Comparison of ENCODE assay signal across 36 cellular contexts in the genomic region with DNA sequence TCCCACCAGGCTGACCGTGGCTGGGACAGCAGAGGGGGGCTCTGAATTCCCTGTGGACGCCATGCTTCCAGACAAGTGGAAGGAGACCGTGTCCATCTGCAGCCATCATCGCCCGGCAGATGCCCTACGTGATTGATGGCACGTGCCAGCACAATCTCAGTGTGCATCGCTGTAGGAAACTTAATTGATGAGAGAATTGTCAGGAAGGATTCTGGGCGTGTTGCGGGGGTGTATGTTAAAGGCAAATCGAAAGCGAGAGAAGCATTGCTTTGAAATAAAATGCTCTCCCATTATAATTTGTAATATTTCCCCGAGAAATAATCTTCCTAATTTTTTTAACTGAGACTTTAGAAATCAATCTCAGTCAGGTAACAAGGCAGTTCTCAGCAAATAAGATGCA.
"Had no signal": no experiment of that assay in that cellular context is flagged by ENCODE, and none has a peak within 500 bp of the region (broad histone marks: within the 10 kb centered on the region; RNA-seq: fewer than 3 reads in every experiment).

No MANE protein-coding gene starts in this region.

- H3K27ac ChIP-seq: adrenal gland, ascending aorta, body of pancreas, brain microvascular endothelial cell, breast epithelium, cardiac muscle cell had no signal

- H3K27me3 Mint-ChIP-seq: activated naive CD4-positive, alpha-beta T cell treated with anti-CD3 and anti-CD28 coated beads, Interleukin-2, amount 10 ng/mL, durations not matched to agents 7 days and 5 days; activated naive CD4-positive, alpha-beta T cell treated with anti-CD3 and anti-CD28 coated beads, Interleukin-2, amount 50 U/mL, for 24 hours; activated naive CD8-positive, alpha-beta T cell treated with anti-CD3 and anti-CD28 coated beads for 36 hours; activated naive CD8-positive, alpha-beta T cell treated with anti-CD3 and anti-CD28 coated beads, Interleukin-2, amount 10 ng/mL, durations not matched to agents 7 days and 5 days; activated naive CD8-positive, alpha-beta T cell treated with anti-CD3 and anti-CD28 coated beads, Interleukin-2, amount 50 U/mL, for 24 hours; activated T-cell treated with anti-CD3 and anti-CD28 coated beads, Interleukin-2, amount 50 U/mL, for 24 hours had no signal

- H3K27me3 ChIP-seq: adrenal gland, ascending aorta, body of pancreas, brain microvascular endothelial cell, breast epithelium, cardiac muscle cell had no signal

- H3K4me3 ChIP-seq: adrenal gland, ascending aorta, body of pancreas, breast epithelium, cardiac muscle cell had no signal

- H3K27ac Mint-ChIP-seq: activated naive CD4-positive, alpha-beta T cell treated with anti-CD3 and anti-CD28 coated beads for 36 hours; activated naive CD4-positive, alpha-beta T cell treated with anti-CD3 and anti-CD28 coated beads, Interleukin-2, amount 10 ng/mL, durations not matched to agents 7 days and 5 days; activated naive CD4-positive, alpha-beta T cell treated with anti-CD3 and anti-CD28 coated beads, Interleukin-2, amount 50 U/mL, for 24 hours; activated naive CD4-positive, alpha-beta T cell treated with anti-CD3 and anti-CD28 coated beads, Interleukin-2, amount 50 U/mL, for 72 hours; activated naive CD8-positive, alpha-beta T cell; activated naive CD8-positive, alpha-beta T cell treated with anti-CD3 and anti-CD28 coated beads for 36 hours; activated naive CD8-positive, alpha-beta T cell treated with anti-CD3 and anti-CD28 coated beads, Interleukin-2, amount 10 ng/mL, durations not matched to agents 7 days and 5 days; activated naive CD8-positive, alpha-beta T cell treated with anti-CD3 and anti-CD28 coated beads, Interleukin-2, amount 50 U/mL, for 24 hours; activated T-cell treated with anti-CD3 and anti-CD28 coated beads, Interleukin-2, amount 50 U/mL, for 24 hours; activated T-cell treated with anti-CD3 and anti-CD28 coated beads, Interleukin-2, amount 50 U/mL, for 72 hours; activated T-helper 1 cell treated with anti-CD3 and anti-CD28 coated beads, Interleukin-12 subunit alpha, Interleukin-12 subunit beta, Interleukin-2, Interleukin-4 antibody, amounts not matched to agents 30 ng/mL and 10 ng/mL and 1 ng/mL, durations not matched to agents 14 hours and 24 hours and 36 hours; activated T-helper 17 cell treated with anti-CD3 and anti-CD28 coated beads, Interleukin-2, amount 50 U/mL, for 72 hours; activated T-helper 2 cell treated with anti-CD3 and anti-CD28 coated beads, Interferon-gamma antibody, Interleukin-2, Interleukin-4, amounts not matched to agents 10 μg/mL and 5 μg/mL and 100 μg/mL, durations not matched to agents 14 hours and 24 hours and 36 hours; brain had no signal

- H3K4me1 Mint-ChIP-seq: activated naive CD4-positive, alpha-beta T cell treated with anti-CD3 and anti-CD28 coated beads, Interleukin-2, amount 10 ng/mL, durations not matched to agents 7 days and 5 days; activated naive CD4-positive, alpha-beta T cell treated with anti-CD3 and anti-CD28 coated beads, Interleukin-2, amount 50 U/mL, for 24 hours; activated naive CD8-positive, alpha-beta T cell treated with anti-CD3 and anti-CD28 coated beads for 36 hours; activated naive CD8-positive, alpha-beta T cell treated with anti-CD3 and anti-CD28 coated beads, Interleukin-2, amount 10 ng/mL, durations not matched to agents 7 days and 5 days; activated naive CD8-positive, alpha-beta T cell treated with anti-CD3 and anti-CD28 coated beads, Interleukin-2, amount 50 U/mL, for 24 hours; activated T-helper 17 cell treated with anti-CD3 and anti-CD28 coated beads, Interleukin-2, amount 50 U/mL, for 72 hours; central memory CD8-positive, alpha-beta T cell had no signal

- H3K9me3 Mint-ChIP-seq: activated naive CD4-positive, alpha-beta T cell treated with anti-CD3 and anti-CD28 coated beads, Interleukin-2, amount 50 U/mL, for 24 hours; activated naive CD8-positive, alpha-beta T cell treated with anti-CD3 and anti-CD28 coated beads for 36 hours; activated naive CD8-positive, alpha-beta T cell treated with anti-CD3 and anti-CD28 coated beads, Interleukin-2, amount 10 ng/mL, durations not matched to agents 7 days and 5 days; activated naive CD8-positive, alpha-beta T cell treated with anti-CD3 and anti-CD28 coated beads, Interleukin-2, amount 50 U/mL, for 24 hours; activated T-cell treated with anti-CD3 and anti-CD28 coated beads, Interleukin-2, amount 50 U/mL, for 4 hours; activated T-helper 1 cell treated with anti-CD3 and anti-CD28 coated beads, Interleukin-12 subunit alpha, Interleukin-12 subunit beta, Interleukin-2, Interleukin-4 antibody, amounts not matched to agents 30 ng/mL and 10 ng/mL and 1 ng/mL, durations not matched to agents 14 hours and 24 hours and 36 hours; activated T-helper 2 cell treated with anti-CD3 and anti-CD28 coated beads, Interferon-gamma antibody, Interleukin-2, Interleukin-4, amounts not matched to agents 10 μg/mL and 5 μg/mL and 100 μg/mL, durations not matched to agents 14 hours and 24 hours and 36 hours had no signal

- H3K4me3 Mint-ChIP-seq: activated naive CD4-positive, alpha-beta T cell treated with anti-CD3 and anti-CD28 coated beads for 36 hours; activated naive CD4-positive, alpha-beta T cell treated with anti-CD3 and anti-CD28 coated beads, Interleukin-2, amount 10 ng/mL, durations not matched to agents 7 days and 5 days; activated naive CD4-positive, alpha-beta T cell treated with anti-CD3 and anti-CD28 coated beads, Interleukin-2, amount 50 U/mL, for 24 hours; activated naive CD8-positive, alpha-beta T cell; activated naive CD8-positive, alpha-beta T cell treated with anti-CD3 and anti-CD28 coated beads for 36 hours; activated naive CD8-positive, alpha-beta T cell treated with anti-CD3 and anti-CD28 coated beads, Interleukin-2, amount 10 ng/mL, durations not matched to agents 7 days and 5 days; activated naive CD8-positive, alpha-beta T cell treated with anti-CD3 and anti-CD28 coated beads, Interleukin-2, amount 50 U/mL, for 24 hours; activated T-cell treated with anti-CD3 and anti-CD28 coated beads, Interleukin-2, amount 50 U/mL, for 24 hours; activated T-cell treated with anti-CD3 and anti-CD28 coated beads, Interleukin-2, amount 50 U/mL, for 4 hours; activated T-cell treated with anti-CD3 and anti-CD28 coated beads, Interleukin-2, amount 50 U/mL, for 72 hours; activated T-helper 1 cell treated with anti-CD3 and anti-CD28 coated beads, Interleukin-12 subunit alpha, Interleukin-12 subunit beta, Interleukin-2, Interleukin-4 antibody, amounts not matched to agents 30 ng/mL and 10 ng/mL and 1 ng/mL, durations not matched to agents 14 hours and 24 hours and 36 hours; activated T-helper 17 cell treated with anti-CD3 and anti-CD28 coated beads, Interleukin-2, amount 50 U/mL, for 72 hours; brain; central memory CD8-positive, alpha-beta T cell had no signal

- H3K4me1 ChIP-seq: adrenal gland, ascending aorta, body of pancreas, breast epithelium had no signal

- H3K36me3 ChIP-seq: adrenal gland, ascending aorta, brain microvascular endothelial cell, breast epithelium, cardiac muscle cell had no signal

- H3K9me3 ChIP-seq: adrenal gland, ascending aorta, body of pancreas, breast epithelium had no signal

- DNase-seq: activated effector memory CD4-positive, alpha-beta T cell treated with anti-CD3 and anti-CD28 coated beads, Interleukin-2, amount 50 U/mL, for 16 hours; activated effector memory CD4-positive, alpha-beta T cell treated with Interleukin-2 at 50 U/mL for 16 hours; activated gamma-delta T cell; activated gamma-delta T cell treated with Interleukin-2 at 50 U/mL for 16 hours; activated naive CD4-positive, alpha-beta T cell; activated naive CD4-positive, alpha-beta T cell treated with anti-CD3 and anti-CD28 coated beads for 36 hours; activated naive CD4-positive, alpha-beta T cell treated with anti-CD3 and anti-CD28 coated beads, Interleukin-2, amount 10 ng/mL, durations not matched to agents 7 days and 5 days; activated naive CD4-positive, alpha-beta T cell treated with anti-CD3 and anti-CD28 coated beads, Interleukin-2, amount 50 U/mL, for 16 hours; activated naive CD4-positive, alpha-beta T cell treated with Interleukin-2 at 50 U/mL for 16 hours; activated naive CD8-positive, alpha-beta T cell treated with anti-CD3 and anti-CD28 coated beads for 36 hours; activated naive CD8-positive, alpha-beta T cell treated with anti-CD3 and anti-CD28 coated beads, Interleukin-2, amount 10 ng/mL, durations not matched to agents 7 days and 5 days; activated naive CD8-positive, alpha-beta T cell treated with anti-CD3 and anti-CD28 coated beads, Interleukin-2, amount 50 U/mL, for 24 hours; activated T-cell treated with anti-CD3 and anti-CD28 coated beads, Interleukin-2, amount 50 U/mL, for 1 hour; activated T-cell treated with anti-CD3 and anti-CD28 coated beads, Interleukin-2, amount 50 U/mL, for 24 hours; activated T-cell treated with anti-CD3 and anti-CD28 coated beads, Interleukin-2, amount 50 U/mL, for 4 hours; activated T-cell treated with anti-CD3 and anti-CD28 coated beads, Interleukin-2, amount 50 U/mL, for 48 hours; activated T-cell treated with anti-CD3 and anti-CD28 coated beads, Interleukin-2, amount 50 U/mL, for 72 hours; adrenal gland; amniotic stem cell; amygdala; aorta; body of pancreas; brain microvascular endothelial cell; central memory CD4-positive, alpha-beta T cell; cerebellar nuclear complex had no signal

- H3K36me3 Mint-ChIP-seq: activated naive CD4-positive, alpha-beta T cell treated with anti-CD3 and anti-CD28 coated beads, Interleukin-2, amount 10 ng/mL, durations not matched to agents 7 days and 5 days; activated naive CD4-positive, alpha-beta T cell treated with anti-CD3 and anti-CD28 coated beads, Interleukin-2, amount 50 U/mL, for 24 hours; activated naive CD4-positive, alpha-beta T cell treated with anti-CD3 and anti-CD28 coated beads, Interleukin-2, amount 50 U/mL, for 72 hours; activated naive CD8-positive, alpha-beta T cell; activated naive CD8-positive, alpha-beta T cell treated with anti-CD3 and anti-CD28 coated beads for 36 hours; activated naive CD8-positive, alpha-beta T cell treated with anti-CD3 and anti-CD28 coated beads, Interleukin-2, amount 10 ng/mL, durations not matched to agents 7 days and 5 days; brain had no signal
